13 cellular contexts compared by ENCODE assay signal in genomic region chr3:8574670-8575322, GRCh38.
"Had no signal": no experiment of that assay in that cellular context is flagged by ENCODE, and none has a peak within 500 bp of the region (broad histone marks: within the 10 kb centered on the region; RNA-seq: fewer than 3 reads in every experiment).

No MANE protein-coding gene starts in this region.

- H3K4me3 Mint-ChIP-seq: natural killer cell; stimulated activated memory B cell treated with anti-CD40 and anti-IgM and Interleukin-4, amounts not matched to agents 10 μg/mL and 1 μg/mL and 100 μg/mL, for 72 hours had no signal

- H3K27ac Mint-ChIP-seq: natural killer cell; stimulated activated memory B cell treated with anti-CD40 and anti-IgM and Interleukin-4, amounts not matched to agents 10 μg/mL and 1 μg/mL and 100 μg/mL, for 72 hours had no signal

- H3K27me3 Mint-ChIP-seq: stimulated activated memory B cell treated with anti-CD40 and anti-IgM and Interleukin-4, amounts not matched to agents 10 μg/mL and 1 μg/mL and 100 μg/mL, for 72 hours had no signal

- H3K36me3 Mint-ChIP-seq: natural killer cell had no signal

- ATAC-seq: mucosa of descending colon; natural killer cell; SK-N-SH treated with all-trans-retinoic acid at 6 μM for 48 hours; stimulated activated memory B cell treated with anti-CD40 and anti-IgM and Interleukin-4, amounts not matched to agents 10 μg/mL and 1 μg/mL and 100 μg/mL, for 72 hours had no signal

- H3K9me3 ChIP-seq: mucosa of descending colon had no signal

- H3K9me3 Mint-ChIP-seq: natural killer cell; stimulated activated memory B cell treated with anti-CD40 and anti-IgM and Interleukin-4, amounts not matched to agents 10 μg/mL and 1 μg/mL and 100 μg/mL, for 72 hours had no signal

- DNase-seq: activated CD4-positive, CD25-positive, alpha-beta regulatory T cell treated with anti-CD3 and anti-CD28 coated beads, Interleukin-2, amount 50 U/mL, for 72 hours; activated naive CD4-positive, alpha-beta T cell; anterior cingulate cortex; mucosa of descending colon; natural killer cell; nucleus accumbens; SHP77 treated with DMSO at 0.1 percent for 48 hours; stimulated activated CD4-positive, alpha-beta T cell treated with anti-CD3 and anti-CD28 coated beads, Interleukin-12 subunit alpha, Interleukin-12 subunit beta, amount 100 ng/mL, for 4 hours; stimulated activated CD4-positive, alpha-beta T cell treated with anti-CD3 and anti-CD28 coated beads, Interleukin-2, amount 100 ng/mL, for 48 hours; T-helper 1 cell; trophoblast cell had no signal

- H3K4me3 ChIP-seq: mucosa of descending colon had no signal
